Comparison of ENCODE assay signal across 1 cellular context in the genomic region with DNA sequence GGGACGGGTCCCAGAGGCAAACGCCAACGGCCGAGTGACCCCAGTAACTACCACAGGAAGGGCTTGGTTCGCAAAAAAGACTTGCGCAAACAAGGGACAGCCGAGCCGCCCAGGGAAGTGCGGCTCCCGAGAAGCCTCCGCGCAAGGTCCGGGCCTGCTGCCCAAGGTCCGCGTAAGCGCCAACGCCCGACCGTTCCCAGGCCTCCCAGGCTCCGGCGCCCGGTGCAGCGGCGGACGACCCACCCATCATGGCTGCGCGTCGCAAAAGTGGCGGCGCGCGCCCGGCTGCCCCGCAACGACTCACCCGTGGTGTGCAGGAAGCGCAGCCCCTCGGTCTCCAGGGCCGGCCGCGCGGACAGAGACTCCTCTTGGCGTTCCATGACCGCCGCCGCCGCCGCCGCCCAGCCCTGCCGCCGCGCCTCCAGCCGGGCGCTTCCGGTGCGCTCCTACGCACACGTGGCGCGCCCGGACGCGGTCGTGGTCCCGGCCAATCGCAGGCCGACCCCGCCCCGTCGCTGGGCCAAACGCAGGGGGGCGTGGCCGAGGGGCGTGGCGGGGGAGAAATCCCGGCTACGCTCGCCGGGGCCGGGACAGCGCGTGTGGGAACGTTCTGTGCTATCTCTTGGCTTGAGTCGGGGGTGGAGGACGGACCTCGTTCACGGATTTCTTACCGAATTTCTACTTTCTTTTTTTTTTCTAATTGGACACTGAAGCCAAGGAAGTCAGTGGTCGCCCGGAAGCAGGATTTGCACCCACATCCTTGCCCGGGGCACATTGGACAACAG.
TF ChIP-seq lines count a peak whose summit lies in the region.

A gene with protein sequence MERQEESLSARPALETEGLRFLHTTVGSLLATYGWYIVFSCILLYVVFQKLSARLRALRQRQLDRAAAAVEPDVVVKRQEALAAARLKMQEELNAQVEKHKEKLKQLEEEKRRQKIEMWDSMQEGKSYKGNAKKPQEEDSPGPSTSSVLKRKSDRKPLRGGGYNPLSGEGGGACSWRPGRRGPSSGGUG (minus strand): TSS at position 448 of the 785 bp plus-strand sequence. CDS start 68 bp downstream, at position 380.

TF ChIP-seq in WTC11, 78 proteins besides CTCF, POLR2A, EP300 and RAD21 (continued from another document and continues in another):
- TF ChIP-seq, protein P1, sequence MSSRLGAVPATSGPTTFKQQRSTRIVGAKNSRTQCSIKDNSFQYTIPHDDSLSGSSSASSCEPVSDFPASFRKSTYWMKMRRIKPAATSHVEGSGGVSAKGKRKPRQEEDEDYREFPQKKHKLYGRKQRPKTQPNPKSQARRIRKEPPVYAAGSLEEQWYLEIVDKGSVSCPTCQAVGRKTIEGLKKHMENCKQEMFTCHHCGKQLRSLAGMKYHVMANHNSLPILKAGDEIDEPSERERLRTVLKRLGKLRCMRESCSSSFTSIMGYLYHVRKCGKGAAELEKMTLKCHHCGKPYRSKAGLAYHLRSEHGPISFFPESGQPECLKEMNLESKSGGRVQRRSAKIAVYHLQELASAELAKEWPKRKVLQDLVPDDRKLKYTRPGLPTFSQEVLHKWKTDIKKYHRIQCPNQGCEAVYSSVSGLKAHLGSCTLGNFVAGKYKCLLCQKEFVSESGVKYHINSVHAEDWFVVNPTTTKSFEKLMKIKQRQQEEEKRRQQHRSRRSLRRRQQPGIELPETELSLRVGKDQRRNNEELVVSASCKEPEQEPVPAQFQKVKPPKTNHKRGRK (CRISPR knock-in tag; IDR thresholded peaks at IDR 0.05; ENCODE audit: borderline replicate concordance): no peak
- TF ChIP-seq MXD4 (CRISPR knock-in tag; IDR thresholded peaks at IDR 0.05; ENCODE audit: borderline replicate concordance) (no peak), TEAD1 (CRISPR knock-in tag; IDR thresholded peaks at IDR 0.05) (peak; percentile 89), ZNF423 (CRISPR knock-in tag; IDR thresholded peaks at IDR 0.05) (no peak), IRF2 (CRISPR knock-in tag; IDR thresholded peaks at IDR 0.05; ENCODE audit: borderline replicate concordance, low read depth) (no peak), ZNF263 (CRISPR knock-in tag; IDR thresholded peaks at IDR 0.05; ENCODE audit: low read depth) (no peak), ZNF219 (CRISPR knock-in tag; IDR thresholded peaks at IDR 0.05; ENCODE audit: borderline replicate concordance) (no peak), NFE2L1 (CRISPR knock-in tag; IDR thresholded peaks at IDR 0.05) (no peak), ZNF671 (CRISPR knock-in tag; IDR thresholded peaks at IDR 0.05) (no peak), OVOL2 (CRISPR knock-in tag; IDR thresholded peaks at IDR 0.05; ENCODE audit: borderline replicate concordance) (no peak), MYBL2 (CRISPR knock-in tag; IDR thresholded peaks at IDR 0.05) (no peak; the same call in 1 of the 2 replicates), TP53 (CRISPR knock-in tag; IDR thresholded peaks at IDR 0.05) (no peak), ETV6 (CRISPR knock-in tag; IDR thresholded peaks at IDR 0.05) (0 out of 2 replicates have a peak, but pooled peaks have one; percentile 71), SMAD3 (CRISPR knock-in tag; IDR thresholded peaks at IDR 0.05; ENCODE audit: borderline replicate concordance) (no peak; the same call in 1 of the 2 replicates), CREM (CRISPR knock-in tag; IDR thresholded peaks at IDR 0.05) (peak; percentile 91), ELF4 (CRISPR knock-in tag; IDR thresholded peaks at IDR 0.05; ENCODE audit: low read depth) (peak; percentile 50; the same call in 1 of the 2 replicates), JAZF1 (CRISPR knock-in tag; IDR thresholded peaks at IDR 0.05) (no peak), ESRRA (CRISPR knock-in tag; IDR thresholded peaks at IDR 0.05; ENCODE audit: borderline replicate concordance) (peak; percentile 66), RELA (CRISPR knock-in tag; IDR thresholded peaks at IDR 0.05; ENCODE audit: borderline replicate concordance) (peak; percentile 41; the same call in 1 of the 2 replicates), GRHL2 (CRISPR knock-in tag; IDR thresholded peaks at IDR 0.05; ENCODE audit: insufficient replicate concordance, severe bottlenecking) (no peak)
- TF ChIP-seq, protein P2, sequence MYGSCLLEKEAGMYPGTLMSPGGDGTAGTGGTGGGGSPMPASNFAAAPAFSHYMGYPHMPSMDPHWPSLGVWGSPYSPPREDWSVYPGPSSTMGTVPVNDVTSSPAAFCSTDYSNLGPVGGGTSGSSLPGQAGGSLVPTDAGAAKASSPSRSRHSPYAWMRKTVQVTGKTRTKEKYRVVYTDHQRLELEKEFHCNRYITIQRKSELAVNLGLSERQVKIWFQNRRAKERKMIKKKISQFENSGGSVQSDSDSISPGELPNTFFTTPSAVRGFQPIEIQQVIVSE (CRISPR knock-in tag; IDR thresholded peaks at IDR 0.05; ENCODE audit: borderline replicate concordance): no peak
- TF ChIP-seq, protein P3, sequence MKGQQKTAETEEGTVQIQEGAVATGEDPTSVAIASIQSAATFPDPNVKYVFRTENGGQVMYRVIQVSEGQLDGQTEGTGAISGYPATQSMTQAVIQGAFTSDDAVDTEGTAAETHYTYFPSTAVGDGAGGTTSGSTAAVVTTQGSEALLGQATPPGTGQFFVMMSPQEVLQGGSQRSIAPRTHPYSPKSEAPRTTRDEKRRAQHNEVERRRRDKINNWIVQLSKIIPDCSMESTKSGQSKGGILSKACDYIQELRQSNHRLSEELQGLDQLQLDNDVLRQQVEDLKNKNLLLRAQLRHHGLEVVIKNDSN (CRISPR knock-in tag; IDR thresholded peaks at IDR 0.05): no peak
- TF ChIP-seq, protein P4, sequence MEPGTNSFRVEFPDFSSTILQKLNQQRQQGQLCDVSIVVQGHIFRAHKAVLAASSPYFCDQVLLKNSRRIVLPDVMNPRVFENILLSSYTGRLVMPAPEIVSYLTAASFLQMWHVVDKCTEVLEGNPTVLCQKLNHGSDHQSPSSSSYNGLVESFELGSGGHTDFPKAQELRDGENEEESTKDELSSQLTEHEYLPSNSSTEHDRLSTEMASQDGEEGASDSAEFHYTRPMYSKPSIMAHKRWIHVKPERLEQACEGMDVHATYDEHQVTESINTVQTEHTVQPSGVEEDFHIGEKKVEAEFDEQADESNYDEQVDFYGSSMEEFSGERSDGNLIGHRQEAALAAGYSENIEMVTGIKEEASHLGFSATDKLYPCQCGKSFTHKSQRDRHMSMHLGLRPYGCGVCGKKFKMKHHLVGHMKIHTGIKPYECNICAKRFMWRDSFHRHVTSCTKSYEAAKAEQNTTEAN (CRISPR knock-in tag; IDR thresholded peaks at IDR 0.05): no peak
- TF ChIP-seq, protein P5, sequence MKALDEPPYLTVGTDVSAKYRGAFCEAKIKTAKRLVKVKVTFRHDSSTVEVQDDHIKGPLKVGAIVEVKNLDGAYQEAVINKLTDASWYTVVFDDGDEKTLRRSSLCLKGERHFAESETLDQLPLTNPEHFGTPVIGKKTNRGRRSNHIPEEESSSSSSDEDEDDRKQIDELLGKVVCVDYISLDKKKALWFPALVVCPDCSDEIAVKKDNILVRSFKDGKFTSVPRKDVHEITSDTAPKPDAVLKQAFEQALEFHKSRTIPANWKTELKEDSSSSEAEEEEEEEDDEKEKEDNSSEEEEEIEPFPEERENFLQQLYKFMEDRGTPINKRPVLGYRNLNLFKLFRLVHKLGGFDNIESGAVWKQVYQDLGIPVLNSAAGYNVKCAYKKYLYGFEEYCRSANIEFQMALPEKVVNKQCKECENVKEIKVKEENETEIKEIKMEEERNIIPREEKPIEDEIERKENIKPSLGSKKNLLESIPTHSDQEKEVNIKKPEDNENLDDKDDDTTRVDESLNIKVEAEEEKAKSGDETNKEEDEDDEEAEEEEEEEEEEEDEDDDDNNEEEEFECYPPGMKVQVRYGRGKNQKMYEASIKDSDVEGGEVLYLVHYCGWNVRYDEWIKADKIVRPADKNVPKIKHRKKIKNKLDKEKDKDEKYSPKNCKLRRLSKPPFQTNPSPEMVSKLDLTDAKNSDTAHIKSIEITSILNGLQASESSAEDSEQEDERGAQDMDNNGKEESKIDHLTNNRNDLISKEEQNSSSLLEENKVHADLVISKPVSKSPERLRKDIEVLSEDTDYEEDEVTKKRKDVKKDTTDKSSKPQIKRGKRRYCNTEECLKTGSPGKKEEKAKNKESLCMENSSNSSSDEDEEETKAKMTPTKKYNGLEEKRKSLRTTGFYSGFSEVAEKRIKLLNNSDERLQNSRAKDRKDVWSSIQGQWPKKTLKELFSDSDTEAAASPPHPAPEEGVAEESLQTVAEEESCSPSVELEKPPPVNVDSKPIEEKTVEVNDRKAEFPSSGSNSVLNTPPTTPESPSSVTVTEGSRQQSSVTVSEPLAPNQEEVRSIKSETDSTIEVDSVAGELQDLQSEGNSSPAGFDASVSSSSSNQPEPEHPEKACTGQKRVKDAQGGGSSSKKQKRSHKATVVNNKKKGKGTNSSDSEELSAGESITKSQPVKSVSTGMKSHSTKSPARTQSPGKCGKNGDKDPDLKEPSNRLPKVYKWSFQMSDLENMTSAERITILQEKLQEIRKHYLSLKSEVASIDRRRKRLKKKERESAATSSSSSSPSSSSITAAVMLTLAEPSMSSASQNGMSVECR (CRISPR knock-in tag; IDR thresholded peaks at IDR 0.05; ENCODE audit: borderline replicate concordance): peak; percentile 77; the same call in 1 of the 2 replicates
- TF ChIP-seq, protein P6, sequence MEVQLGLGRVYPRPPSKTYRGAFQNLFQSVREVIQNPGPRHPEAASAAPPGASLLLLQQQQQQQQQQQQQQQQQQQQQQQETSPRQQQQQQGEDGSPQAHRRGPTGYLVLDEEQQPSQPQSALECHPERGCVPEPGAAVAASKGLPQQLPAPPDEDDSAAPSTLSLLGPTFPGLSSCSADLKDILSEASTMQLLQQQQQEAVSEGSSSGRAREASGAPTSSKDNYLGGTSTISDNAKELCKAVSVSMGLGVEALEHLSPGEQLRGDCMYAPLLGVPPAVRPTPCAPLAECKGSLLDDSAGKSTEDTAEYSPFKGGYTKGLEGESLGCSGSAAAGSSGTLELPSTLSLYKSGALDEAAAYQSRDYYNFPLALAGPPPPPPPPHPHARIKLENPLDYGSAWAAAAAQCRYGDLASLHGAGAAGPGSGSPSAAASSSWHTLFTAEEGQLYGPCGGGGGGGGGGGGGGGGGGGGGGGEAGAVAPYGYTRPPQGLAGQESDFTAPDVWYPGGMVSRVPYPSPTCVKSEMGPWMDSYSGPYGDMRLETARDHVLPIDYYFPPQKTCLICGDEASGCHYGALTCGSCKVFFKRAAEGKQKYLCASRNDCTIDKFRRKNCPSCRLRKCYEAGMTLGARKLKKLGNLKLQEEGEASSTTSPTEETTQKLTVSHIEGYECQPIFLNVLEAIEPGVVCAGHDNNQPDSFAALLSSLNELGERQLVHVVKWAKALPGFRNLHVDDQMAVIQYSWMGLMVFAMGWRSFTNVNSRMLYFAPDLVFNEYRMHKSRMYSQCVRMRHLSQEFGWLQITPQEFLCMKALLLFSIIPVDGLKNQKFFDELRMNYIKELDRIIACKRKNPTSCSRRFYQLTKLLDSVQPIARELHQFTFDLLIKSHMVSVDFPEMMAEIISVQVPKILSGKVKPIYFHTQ (CRISPR knock-in tag; IDR thresholded peaks at IDR 0.05): no peak
- TF ChIP-seq, protein P7, sequence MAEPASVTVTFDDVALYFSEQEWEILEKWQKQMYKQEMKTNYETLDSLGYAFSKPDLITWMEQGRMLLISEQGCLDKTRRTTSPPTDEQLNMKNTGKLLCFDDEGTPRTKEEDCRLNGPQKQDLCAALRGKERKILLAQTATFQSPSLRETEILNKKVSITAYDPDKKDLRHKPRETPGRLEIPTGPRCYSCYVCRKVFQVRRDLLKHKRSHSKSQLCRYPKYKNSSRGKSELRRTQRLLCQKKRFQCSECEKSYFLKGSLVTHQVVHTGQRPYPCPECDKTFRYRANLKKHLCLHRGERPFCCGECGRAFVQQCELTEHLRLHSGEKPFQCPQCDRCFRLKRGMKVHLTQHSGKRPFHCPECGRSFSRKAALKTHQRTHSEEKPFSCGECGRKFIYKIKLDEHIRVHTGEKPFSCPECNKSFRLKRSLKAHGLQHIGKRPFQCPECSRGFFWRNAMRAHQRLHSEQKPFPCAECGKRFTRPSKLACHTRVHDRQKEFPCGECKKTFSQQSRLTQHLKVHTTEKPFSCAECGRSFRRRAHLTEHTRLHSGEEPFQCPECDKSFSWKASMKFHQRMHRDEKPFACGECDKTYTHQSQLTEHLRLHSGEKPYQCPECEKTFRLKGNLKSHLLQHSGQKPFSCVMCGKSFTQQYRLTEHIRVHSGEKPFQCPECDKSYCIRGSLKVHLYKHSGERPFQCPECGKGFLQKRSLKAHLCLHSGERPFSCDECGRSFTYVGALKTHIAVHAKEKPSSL (CRISPR knock-in tag; conservative IDR thresholded peaks at IDR 0.05): no peak
- TF ChIP-seq, protein P8, sequence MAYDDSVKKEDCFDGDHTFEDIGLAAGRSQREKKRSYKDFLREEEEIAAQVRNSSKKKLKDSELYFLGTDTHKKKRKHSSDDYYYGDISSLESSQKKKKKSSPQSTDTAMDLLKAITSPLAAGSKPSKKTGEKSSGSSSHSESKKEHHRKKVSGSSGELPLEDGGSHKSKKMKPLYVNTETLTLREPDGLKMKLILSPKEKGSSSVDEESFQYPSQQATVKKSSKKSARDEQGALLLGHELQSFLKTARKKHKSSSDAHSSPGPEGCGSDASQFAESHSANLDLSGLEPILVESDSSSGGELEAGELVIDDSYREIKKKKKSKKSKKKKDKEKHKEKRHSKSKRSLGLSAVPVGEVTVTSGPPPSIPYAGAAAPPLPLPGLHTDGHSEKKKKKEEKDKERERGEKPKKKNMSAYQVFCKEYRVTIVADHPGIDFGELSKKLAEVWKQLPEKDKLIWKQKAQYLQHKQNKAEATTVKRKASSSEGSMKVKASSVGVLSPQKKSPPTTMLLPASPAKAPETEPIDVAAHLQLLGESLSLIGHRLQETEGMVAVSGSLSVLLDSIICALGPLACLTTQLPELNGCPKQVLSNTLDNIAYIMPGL (CRISPR knock-in tag; IDR thresholded peaks at IDR 0.05): no peak
- TF ChIP-seq, protein P9, sequence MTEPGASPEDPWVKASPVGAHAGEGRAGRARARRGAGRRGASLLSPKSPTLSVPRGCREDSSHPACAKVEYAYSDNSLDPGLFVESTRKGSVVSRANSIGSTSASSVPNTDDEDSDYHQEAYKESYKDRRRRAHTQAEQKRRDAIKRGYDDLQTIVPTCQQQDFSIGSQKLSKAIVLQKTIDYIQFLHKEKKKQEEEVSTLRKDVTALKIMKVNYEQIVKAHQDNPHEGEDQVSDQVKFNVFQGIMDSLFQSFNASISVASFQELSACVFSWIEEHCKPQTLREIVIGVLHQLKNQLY (CRISPR knock-in tag; IDR thresholded peaks at IDR 0.05): no peak
- TF ChIP-seq, protein P10, sequence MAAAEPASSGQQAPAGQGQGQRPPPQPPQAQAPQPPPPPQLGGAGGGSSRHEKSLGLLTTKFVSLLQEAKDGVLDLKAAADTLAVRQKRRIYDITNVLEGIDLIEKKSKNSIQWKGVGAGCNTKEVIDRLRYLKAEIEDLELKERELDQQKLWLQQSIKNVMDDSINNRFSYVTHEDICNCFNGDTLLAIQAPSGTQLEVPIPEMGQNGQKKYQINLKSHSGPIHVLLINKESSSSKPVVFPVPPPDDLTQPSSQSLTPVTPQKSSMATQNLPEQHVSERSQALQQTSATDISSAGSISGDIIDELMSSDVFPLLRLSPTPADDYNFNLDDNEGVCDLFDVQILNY (CRISPR knock-in tag; IDR thresholded peaks at IDR 0.05): no peak; the same call in 1 of the 2 replicates
- TF ChIP-seq, protein P11, sequence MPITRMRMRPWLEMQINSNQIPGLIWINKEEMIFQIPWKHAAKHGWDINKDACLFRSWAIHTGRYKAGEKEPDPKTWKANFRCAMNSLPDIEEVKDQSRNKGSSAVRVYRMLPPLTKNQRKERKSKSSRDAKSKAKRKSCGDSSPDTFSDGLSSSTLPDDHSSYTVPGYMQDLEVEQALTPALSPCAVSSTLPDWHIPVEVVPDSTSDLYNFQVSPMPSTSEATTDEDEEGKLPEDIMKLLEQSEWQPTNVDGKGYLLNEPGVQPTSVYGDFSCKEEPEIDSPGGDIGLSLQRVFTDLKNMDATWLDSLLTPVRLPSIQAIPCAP (CRISPR knock-in tag; IDR thresholded peaks at IDR 0.05): no peak
